ENCODE assay signal across 19 cellular contexts in the genomic region with DNA sequence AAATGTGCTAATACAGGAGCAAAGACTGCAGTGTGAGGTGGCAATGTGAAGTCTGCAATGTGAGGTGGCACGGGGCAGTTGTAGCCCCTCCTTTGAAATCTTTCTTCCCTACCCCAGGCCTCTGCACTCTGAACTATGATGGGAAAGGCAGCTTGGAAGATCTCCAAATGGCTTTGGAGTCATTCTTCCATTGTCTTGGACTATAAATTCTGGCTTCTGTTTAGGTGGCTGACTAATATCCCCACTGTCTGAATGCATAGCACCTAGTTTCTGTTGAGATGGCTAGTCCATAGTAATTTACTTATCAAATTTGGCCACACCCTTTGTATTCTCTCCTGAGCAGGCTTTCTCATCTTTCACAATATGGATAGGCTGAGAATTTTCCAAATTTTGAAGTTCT.
DNase-seq lines count a peak whose midpoint lies in the region; FAIRE-seq and TF ChIP-seq lines count a peak whose summit lies in the region.
"Had no signal": no experiment of that assay in that cellular context is flagged by ENCODE, and none has a peak within 500 bp of the region (broad histone marks: within the 10 kb centered on the region; RNA-seq: fewer than 3 reads in every experiment).

No MANE protein-coding gene starts in this region.

- no peaks in the 10 kb centered on the region for H3K27me3 ChIP-seq in small intestine (ENCODE audit: control insufficient read depth in 2 of 2, insufficient read depth in 2 of 2, low read length in 2 of 2)

- DNase-seq in HT1080 (ENCODE audit: low read depth) = peak; percentile 32
- peak; percentile 57 for DNase-seq in dermis blood vessel endothelial cell
- peak; percentile 20 for DNase-seq in fibroblast of the aortic adventitia (ENCODE audit: low read depth)
- peak; percentile 77 for DNase-seq in small intestine
- DNase-seq in stimulated activated CD4-positive, alpha-beta T cell treated with anti-CD3 and anti-CD28 coated beads, Interleukin-15, amount 100 ng/mL, for 24 hours = no peak
- no peak for DNase-seq in SW480 (ENCODE audit: low spot score)
- no peak for DNase-seq in NCI-H774 (lab: John Stamatoyannopoulos, UW)
- DNase-seq: DMS79; Karpas-422; NCI-H1092 treated with DMSO at 0.1 percent for 48 hours; NCI-H1436 treated with DMSO at 0.1 percent for 48 hours; NCI-H1930; NCI-H2227 treated with DMSO at 0.1 percent for 48 hours; NCI-H510A; NCI-H748 treated with DMSO at 0.1 percent for 48 hours; NK-92 treated with Interleukin-12 subunit alpha and Interleukin-12 subunit beta, amount 100 ng/mL, for 24 hours had no signal

- peak overlapping the region in 1 of 2 donors; percentile 42 for H3K27ac ChIP-seq in small intestine (ENCODE audit: low read depth in 1 of 2, low read length in 1 of 2)
- H3K27ac ChIP-seq: C4-2B had no signal

- FAIRE-seq in small intestine (lab: Jason Lieb, UNC) = no peak
- FAIRE-seq: A204.1, GM19239 had no signal

- 20 to 64% (median 59%) methylated on average over 1 of the region's 1 CpG for WGBS in small intestine, 3 donors

- peaks cover 3 to 5% of the 10 kb centered on the region in 2 donors for H3K4me1 ChIP-seq in small intestine (ENCODE audit: control insufficient read depth in 2 of 2, insufficient read depth in 1 of 2, low read depth in 1 of 2, low read length in 1 of 2)

- no peak for TF ChIP-seq CTCF in fibroblast of the aortic adventitia (IDR thresholded peaks at IDR 0.05; ENCODE audit: insufficient read depth, low read length)

- no peak overlapping the region for H3K4me3 ChIP-seq in fibroblast of the aortic adventitia (ENCODE audit: low read depth, low read length)
- no peak overlapping the region for H3K4me3 ChIP-seq in small intestine (ENCODE audit: low read depth in 1 of 2, low read length in 2 of 2)

- H3K9me3 ChIP-seq in small intestine (ENCODE audit: control insufficient read depth, low read depth) = no peaks in the 10 kb centered on the region

- H3K36me3 ChIP-seq in small intestine (ENCODE audit: control insufficient read depth in 2 of 2, insufficient read depth in 2 of 2, low read length in 2 of 2) = peaks cover 0 to 6% of the 10 kb centered on the region in 2 donors

Comparison
In these comparisons a context has a peak if more than half of its experiments do, and no peak if none do; other contexts are left out.
1. DNase-seq: peak in HT1080 (single experiment), dermis blood vessel endothelial cell (single experiment), fibroblast of the aortic adventitia (single experiment) and small intestine (single experiment); none in stimulated activated CD4-positive, alpha-beta T cell treated with anti-CD3 and anti-CD28 coated beads, Interleukin-15, amount 100 ng/mL, for 24 hours (single experiment), SW480 (single experiment) and NCI-H774 (single experiment).